26 cellular contexts compared by ENCODE assay signal in the genomic region with DNA sequence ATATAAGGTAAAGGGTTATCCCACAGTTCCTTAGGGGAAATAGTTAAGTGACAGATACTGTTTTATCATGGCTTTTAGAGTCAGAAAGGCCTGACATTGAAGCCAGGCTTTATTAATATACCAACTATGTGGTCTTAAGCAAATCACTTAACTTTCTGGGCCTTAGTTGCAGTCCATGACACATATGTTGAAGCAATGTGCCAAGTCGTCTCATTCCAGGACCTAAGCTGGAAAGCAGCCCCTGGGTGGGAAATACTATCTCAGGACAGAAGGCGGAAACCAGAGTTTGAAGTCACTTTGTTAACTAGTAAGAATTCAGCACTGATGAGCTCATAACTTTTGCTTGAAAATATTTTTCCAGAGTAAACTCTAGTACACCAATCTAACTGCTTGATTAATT.
DNase-seq lines count a peak whose midpoint lies in the region; ATAC-seq and TF ChIP-seq lines count a peak whose summit lies in the region.
"Had no signal": no experiment of that assay in that cellular context is flagged by ENCODE, and none has a peak within 500 bp of the region (broad histone marks: within the 10 kb centered on the region; RNA-seq: fewer than 3 reads in every experiment).

No MANE protein-coding gene starts in this region.

- peaks cover 6% of the 10 kb centered on the region for H3K4me1 ChIP-seq in CD8-positive, alpha-beta memory T cell (ENCODE audit: insufficient read depth, low read length)
- H3K4me1 ChIP-seq: right atrium auricular region had no signal

- no peak for ATAC-seq in GM18520 (IDR thresholded peaks at IDR 0.05; ENCODE audit: unreplicated experiment)
- ATAC-seq: activated CD4-positive, alpha-beta T cell treated with anti-CD3 and anti-CD28 coated beads for 36 hours; left lung had no signal

- H3K9me3 ChIP-seq in CD8-positive, alpha-beta memory T cell (ENCODE audit: low read length), result no peaks in the 10 kb centered on the region
- H3K9me3 ChIP-seq: adrenal gland, left lung, ovary, right atrium auricular region, thoracic aorta had no signal

- no peaks in the 10 kb centered on the region for H3K27me3 ChIP-seq in CD8-positive, alpha-beta memory T cell (ENCODE audit: insufficient read depth, low read length, poor library complexity, severe bottlenecking)
- H3K27me3 ChIP-seq: adrenal gland, dorsolateral prefrontal cortex, left lung, ovary, right atrium auricular region had no signal

- CTCF ChIA-PET in CD8-positive, alpha-beta memory T cell (lab: Charles Lee), result interaction anchor here (2.0 kb wide), 1 partner anchor 8 kb away, joined by 4 read pairs; no protein-coding TSS in a partner anchor

- in situ Hi-C loops in astrocyte of the cerebellum (cut with HindIII; ENCODE audit: low sequenced_read_pairs), result no loop called here

- H3K4me1 Mint-ChIP-seq in CD8-positive, alpha-beta memory T cell, result peaks cover 17 to 28% (median 19%) of the 10 kb centered on the region in 3 donors

- DNase-seq in GM03348 (ENCODE audit: low spot score) (peak; percentile 27), astrocyte of the cerebellum (ENCODE audit: low read depth) (peak; percentile 32), fibroblast of the aortic adventitia (ENCODE audit: low read depth) (peak; percentile 86), skeletal muscle cell (ENCODE audit: low read depth) (peak; percentile 60), NCI-H2171 treated with DMSO at 0.1 percent for 48 hours (lab: John Stamatoyannopoulos, UW) (no peak)
- no peak for DNase-seq in CD8-positive, alpha-beta memory T cell
- DNase-seq: activated CD4-positive, alpha-beta T cell treated with anti-CD3 and anti-CD28 coated beads for 36 hours; activated CD8-positive, alpha-beta memory T cell treated with anti-CD3 and anti-CD28 coated beads for 24 hours; activated T-cell treated with anti-CD3 and anti-CD28 coated beads, Interleukin-2, amount 50 U/mL, for 1 hour; adrenal gland; dorsolateral prefrontal cortex; hypothalamus; KBM-7; left lung; naive B cell; NCI-H1694 treated with DMSO at 0.1 percent for 48 hours; NCI-H526; ovary; stimulated activated CD4-positive, alpha-beta T cell treated with anti-CD3 and anti-CD28 coated beads, Interleukin-12 subunit alpha, Interleukin-12 subunit beta, amount 100 ng/mL, for 4 hours; stimulated activated CD4-positive, alpha-beta T cell treated with anti-CD3 and anti-CD28 coated beads, Interleukin-4, amount 100 ng/mL, for 4 hours; stimulated activated naive CD4-positive, alpha-beta T cell treated with Interleukin-2 at 50 U/mL for 16 hours had no signal

- H3K4me3 ChIP-seq in astrocyte of the cerebellum (ENCODE audit: low read depth, low read length) (no peak overlapping the region), fibroblast of the aortic adventitia (ENCODE audit: low read depth, low read length) (no peak overlapping the region), skeletal muscle cell (ENCODE audit: low read depth, low read length) (no peak overlapping the region)
- H3K4me3 ChIP-seq in CD8-positive, alpha-beta memory T cell (ENCODE audit: low read length), result no peak overlapping the region
- H3K4me3 ChIP-seq: adrenal gland, dorsolateral prefrontal cortex, left lung, ovary, right atrium auricular region, thoracic aorta had no signal

- H3K9me3 Mint-ChIP-seq in CD8-positive, alpha-beta memory T cell, result peaks cover 0 to 3% (median 0%) of the 10 kb centered on the region in 5 donors
- H3K9me3 Mint-ChIP-seq: naive B cell; T-helper 1 cell treated with Interleukin-12 subunit alpha and Interleukin-12 subunit beta and Interleukin-4 antibody, amounts not matched to agents 30 μg/mL and 1 μg/mL, for 36 hours had no signal

- POLR2A ChIA-PET in CD8-positive, alpha-beta memory T cell (lab: Charles Lee), result no interaction called here

- H3K4me3 Mint-ChIP-seq in CD8-positive, alpha-beta memory T cell, result no peak overlapping the region
- H3K4me3 Mint-ChIP-seq: activated CD4-positive, alpha-beta T cell treated with anti-CD3 and anti-CD28 coated beads for 36 hours; CD14-positive monocyte; naive B cell; T-helper 1 cell treated with Interleukin-12 subunit alpha and Interleukin-12 subunit beta and Interleukin-4 antibody, amounts not matched to agents 30 μg/mL and 1 μg/mL, for 36 hours had no signal

- peaks cover 10 to 22% (median 10%) of the 10 kb centered on the region in 3 donors for H3K36me3 Mint-ChIP-seq in CD8-positive, alpha-beta memory T cell

- no peak overlapping the region for H3K27ac ChIP-seq in CD8-positive, alpha-beta memory T cell (ENCODE audit: low read depth, low read length)
- H3K27ac ChIP-seq: adrenal gland, left lung, ovary, right atrium auricular region, thoracic aorta had no signal

- H3K27ac Mint-ChIP-seq in CD8-positive, alpha-beta memory T cell, result peak overlapping the region in 1 of 8 donors; percentile 43
- H3K27ac Mint-ChIP-seq: activated CD4-positive, alpha-beta T cell treated with anti-CD3 and anti-CD28 coated beads for 36 hours; T-helper 1 cell treated with Interleukin-12 subunit alpha and Interleukin-12 subunit beta and Interleukin-4 antibody, amounts not matched to agents 30 μg/mL and 1 μg/mL, for 36 hours had no signal

- H3K27me3 Mint-ChIP-seq in CD8-positive, alpha-beta memory T cell, result no peaks in the 10 kb centered on the region
- H3K27me3 Mint-ChIP-seq: activated CD4-positive, alpha-beta T cell treated with anti-CD3 and anti-CD28 coated beads for 36 hours; naive B cell had no signal

- TF ChIP-seq CTCF in astrocyte of the cerebellum (IDR thresholded peaks at IDR 0.05; ENCODE audit: low read depth, low read length, missing control alignments) (no peak), fibroblast of the aortic adventitia (IDR thresholded peaks at IDR 0.05; ENCODE audit: insufficient read depth, low read length) (no peak)

- H3K36me3 ChIP-seq in CD8-positive, alpha-beta memory T cell (ENCODE audit: insufficient read depth, low read length), result no peaks in the 10 kb centered on the region
- H3K36me3 ChIP-seq: adrenal gland, ovary, right atrium auricular region, thoracic aorta had no signal

Comparison
In these comparisons a context has a peak if more than half of its experiments do, and no peak if none do; other contexts are left out.
1. DNase-seq: peak in GM03348 (single experiment), astrocyte of the cerebellum (single experiment), fibroblast of the aortic adventitia (single experiment) and skeletal muscle cell (single experiment); none in NCI-H2171 treated with DMSO at 0.1 percent for 48 hours (single experiment) and CD8-positive, alpha-beta memory T cell (0 of 5).